ENCODE assay signal across 8 cellular contexts in genomic region chr20:45095753-45096371, GRCh38. TPM values are rescaled to one million over a fixed set of nuclear protein-coding genes. Genes with fewer than 3 reads are reported as not detected.
A peak's percentile ranks its signal among the peaks of the same experiment; 100 is the strongest.
DNase-seq lines count a peak whose midpoint lies in the region; ATAC-seq and TF ChIP-seq lines count a peak whose summit lies in the region.

No MANE protein-coding gene starts in this region.

- peaks cover 29 to 39% of the 10 kb centered on the region in 2 donors for H3K27me3 Mint-ChIP-seq in T-cell

- H3K27ac ChIP-seq in angular gyrus (ENCODE audit: low read depth, low read length), result peak overlapping the region; percentile 62

- H3K9me3 Mint-ChIP-seq in T-cell, result no peaks in the 10 kb centered on the region

- DNase-seq in G401 (ENCODE audit: low spot score) (peak; percentile 55), LNCaP clone FGC (ENCODE audit: low read depth) (peak; percentile 48), T-cell (peak in 32 of 34 experiments; percentile 8 to 61 (median 44)), hepatic stellate cell (ENCODE audit: low spot score) (peak; percentile 54), cerebellar nuclear complex (lab: John Stamatoyannopoulos, UW) (no peak)
- DNase-seq in stimulated activated CD4-positive, alpha-beta T cell treated with anti-CD3 and anti-CD28 coated beads, Interleukin-12 subunit alpha, Interleukin-12 subunit beta, amount 100 ng/mL, for 4 hours, result peak; percentile 38

- no peak overlapping the region for H3K4me3 Mint-ChIP-seq in T-cell

- POLR2A ChIA-PET in T-cell (lab: Charles Lee), result interaction anchor here in 1 of 2 donors (0.5 kb wide), 1 partner anchor 282 kb away, joined by 3 read pairs; no protein-coding TSS in a partner anchor

- CTCF ChIA-PET in T-cell (lab: Charles Lee), result interaction anchor here (0.5 to 2.8 kb wide), 26 partner anchors 10 to 750 kb away, joined by 3 to 26 read pairs (median 4); no protein-coding TSS in a partner anchor

- peaks cover 4 to 22% (median 18%) of the 10 kb centered on the region in 3 donors for H3K4me1 Mint-ChIP-seq in T-cell

- H3K27ac Mint-ChIP-seq in T-cell, result no peak overlapping the region

- H3K4me3 ChIP-seq in LNCaP clone FGC (ENCODE audit: low read depth, low read length), result no peak overlapping the region

- ATAC-seq in T-cell (replicated peaks in 1 of 4), result peak; percentile 52 to 65 (median 56)
- ATAC-seq in HG03565 (IDR thresholded peaks at IDR 0.05; ENCODE audit: unreplicated experiment), result no peak

- peak; percentile 79 for TF ChIP-seq CTCF in LNCaP clone FGC (IDR thresholded peaks at IDR 0.05; ENCODE audit: control insufficient read depth, extremely low read depth, insufficient read depth)

- H3K36me3 Mint-ChIP-seq in T-cell, result no peaks in the 10 kb centered on the region

- in situ Hi-C loops in G401 (cut with HindIII; ENCODE audit: low sequenced_read_pairs), result no loop called here

RNA-seq across cellular contexts. Expression of gene KCNS1, which starts 5.1 kb away (rescaled TPM):
- total RNA-seq in G401 (2014; rRNA removed; shearing (Covaris generic)), result not detected in 2 replicates
- under 1 TPM in 1 of 5 donors, not detected in 4; 0.09 TPM for total RNA-seq in T-cell

RNA-seq across cellular contexts. Expression of gene WFDC5, which starts 19.1 kb away (rescaled TPM):
- total RNA-seq in G401 (2014; rRNA removed; shearing (Covaris generic)), result not detected in 2 replicates
- not detected for total RNA-seq in T-cell

RNA-seq across cellular contexts. Expression of gene WFDC12, which starts 28.4 kb away (rescaled TPM):
- not detected in 2 replicates for total RNA-seq in G401 (2014; rRNA removed; shearing (Covaris generic))
- not detected for total RNA-seq in T-cell

Comparison
In these comparisons a context has a peak if more than half of its experiments do, and no peak if none do; other contexts are left out.
1. DNase-seq: peak in G401 (single experiment), LNCaP clone FGC (single experiment), T-cell (32 of 34), hepatic stellate cell (single experiment) and stimulated activated CD4-positive, alpha-beta T cell treated with anti-CD3 and anti-CD28 coated beads, Interleukin-12 subunit alpha, Interleukin-12 subunit beta, amount 100 ng/mL, for 4 hours (single experiment); none in cerebellar nuclear complex (0 of 2).